ENCODE assay signal across 8 cellular contexts in genomic region chr2:27753744-27754588, GRCh38. TPM values are rescaled to one million over a fixed set of nuclear protein-coding genes. Genes with fewer than 3 reads are reported as not detected.
DNase-seq lines count a peak whose midpoint lies in the region; ATAC-seq and TF ChIP-seq lines count a peak whose summit lies in the region.

No MANE protein-coding gene starts in this region.

- CTCF ChIA-PET in SK-N-SH (lab: Yijun Ruan, JAX): interaction anchor here (0.6 to 4.5 kb wide), 72 partner anchors 8 to 840 kb away, joined by 3 to 53 read pairs (median 4); partner anchors contain the start of genes FOSL2 and MRPL33
- CTCF ChIA-PET in activated naive CD4-positive, alpha-beta T cell treated with anti-CD3 and anti-CD28 coated beads, Interleukin-2, amount 10 ng/mL, durations not matched to agents 7 days and 5 days (lab: Charles Lee): interaction anchor here (0.7 to 2.5 kb wide), 21 partner anchors 11 to 711 kb away, joined by 3 to 24 read pairs (median 4); partner anchors contain the start of gene FOSL2

- WGBS in SK-N-SH (ENCODE audit: low lambda C conversion rate): 19% methylated on average over 6 of the region's 6 CpGs

- no peak overlapping the region for H3K27ac ChIP-seq in SK-N-SH (ENCODE audit: low read depth in 2 of 2, low read length in 1 of 2)

- H3K4me3 ChIP-seq in LNCaP clone FGC (ENCODE audit: low read depth, low read length) (no peak overlapping the region), SK-N-SH (ENCODE audit: low read depth in 2 of 2, low read length in 1 of 2) (peak overlapping the region in 1 of 2 experiments; percentile 13; a peak in 1 of 4 replicates), retinal pigment epithelial cell (ENCODE audit: low read length) (no peak overlapping the region)

- no peaks in the 10 kb centered on the region for H3K9me2 ChIP-seq in SK-N-SH

- TF ChIP-seq RAD21 in SK-N-SH (IDR thresholded peaks at IDR 0.05; ENCODE audit: low read length): peak; percentile 100

- peaks cover 4% of the 10 kb centered on the region for H3K4me1 Mint-ChIP-seq in activated naive CD4-positive, alpha-beta T cell treated with anti-CD3 and anti-CD28 coated beads, Interleukin-2, amount 10 ng/mL, durations not matched to agents 7 days and 5 days

- H3K36me3 Mint-ChIP-seq in activated naive CD4-positive, alpha-beta T cell treated with anti-CD3 and anti-CD28 coated beads, Interleukin-2, amount 10 ng/mL, durations not matched to agents 7 days and 5 days: no peaks in the 10 kb centered on the region

- ATAC-seq in GM18511 (IDR thresholded peaks at IDR 0.05; ENCODE audit: unreplicated experiment) (no peak), GM19023 (IDR thresholded peaks at IDR 0.05; ENCODE audit: unreplicated experiment) (no peak)

- no peak overlapping the region for H3K9ac ChIP-seq in SK-N-SH

- H3F3A ChIP-seq in SK-N-SH (replicated peaks; ENCODE audit: insufficient read depth): no peaks in the 10 kb centered on the region

- DNase-seq in EL (peak; percentile 81), LNCaP clone FGC (ENCODE audit: low read depth) (no peak), SK-N-SH (peak; percentile 83), cardiac septum (ENCODE audit: low spot score) (peak; percentile 92), retinal pigment epithelial cell (ENCODE audit: low read depth) (no peak)
- DNase-seq in activated naive CD4-positive, alpha-beta T cell treated with anti-CD3 and anti-CD28 coated beads, Interleukin-2, amount 10 ng/mL, durations not matched to agents 7 days and 5 days: peak; percentile 87

- TF ChIP-seq CTCF in LNCaP clone FGC (IDR thresholded peaks at IDR 0.05; ENCODE audit: control insufficient read depth, extremely low read depth, insufficient read depth): peak; percentile 95
- TF ChIP-seq CTCF in SK-N-SH (IDR thresholded peaks at IDR 0.05): peak; percentile 98
- peak; percentile 95 for TF ChIP-seq CTCF in retinal pigment epithelial cell (conservative IDR thresholded peaks at IDR 0.05; ENCODE audit: low read depth, low read length)

- no peak overlapping the region for H2AFZ ChIP-seq in SK-N-SH (ENCODE audit: low read depth)

- no peaks in the 10 kb centered on the region for H3K27me3 ChIP-seq in SK-N-SH (ENCODE audit: insufficient read depth)

- no peak overlapping the region for H3K27ac Mint-ChIP-seq in activated naive CD4-positive, alpha-beta T cell treated with anti-CD3 and anti-CD28 coated beads, Interleukin-2, amount 10 ng/mL, durations not matched to agents 7 days and 5 days

- H3K4me1 ChIP-seq in SK-N-SH (ENCODE audit: control insufficient read depth in 1 of 2, insufficient read depth in 2 of 2, low read depth in 1 of 2, low read length in 1 of 2): no peaks in the 10 kb centered on the region

- H3K9me3 Mint-ChIP-seq in activated naive CD4-positive, alpha-beta T cell treated with anti-CD3 and anti-CD28 coated beads, Interleukin-2, amount 10 ng/mL, durations not matched to agents 7 days and 5 days: peaks cover 7% of the 10 kb centered on the region

- no peak overlapping the region for H3K4me3 Mint-ChIP-seq in activated naive CD4-positive, alpha-beta T cell treated with anti-CD3 and anti-CD28 coated beads, Interleukin-2, amount 10 ng/mL, durations not matched to agents 7 days and 5 days

- intact Hi-C loops in cardiac septum (cut with DNase I): loop anchor here (2.0 kb wide), 1 partner anchor 699 kb away; no protein-coding TSS in a partner anchor

- H3K27me3 Mint-ChIP-seq in activated naive CD4-positive, alpha-beta T cell treated with anti-CD3 and anti-CD28 coated beads, Interleukin-2, amount 10 ng/mL, durations not matched to agents 7 days and 5 days: peaks cover 48% of the 10 kb centered on the region

- no peaks in the 10 kb centered on the region for H3K9me3 ChIP-seq in SK-N-SH

- H3K4me2 ChIP-seq in SK-N-SH: no peak overlapping the region

- no peaks in the 10 kb centered on the region for H4K20me1 ChIP-seq in SK-N-SH (ENCODE audit: insufficient read depth)

- no peaks in the 10 kb centered on the region for H3K79me2 ChIP-seq in SK-N-SH (ENCODE audit: insufficient read depth)

- peaks cover 0 to 3% of the 10 kb centered on the region in 2 experiments for H3K36me3 ChIP-seq in SK-N-SH (replicated peaks in 1 of 2; ENCODE audit: control insufficient read depth in 1 of 2, insufficient read depth in 2 of 2, low read length in 1 of 2)

- POLR2A ChIA-PET in SK-N-SH (lab: Yijun Ruan, JAX): no interaction called here

- no peak for TF ChIP-seq EP300 in SK-N-SH (IDR thresholded peaks at IDR 0.05; ENCODE audit: borderline replicate concordance in 1 of 2, low read depth in 1 of 2, low read length in 1 of 2)

TF ChIP-seq in SK-N-SH, 30 proteins besides CTCF, POLR2A, EP300 and RAD21 (continues in another document):
- TF ChIP-seq NRF1 (IDR thresholded peaks at IDR 0.05; ENCODE audit: low read depth, low read length): no peak
- peak; percentile 73 for TF ChIP-seq SIN3A (IDR thresholded peaks at IDR 0.05; ENCODE audit: borderline replicate concordance, low read depth, low read length)
- no peak for TF ChIP-seq FOSL2 (IDR thresholded peaks at IDR 0.05; ENCODE audit: borderline replicate concordance, low read depth)
- peak; percentile 39 for TF ChIP-seq CHD2 (IDR thresholded peaks at IDR 0.05; ENCODE audit: low read length, partially characterized antibody)
- TF ChIP-seq TEAD4 (IDR thresholded peaks at IDR 0.05; ENCODE audit: borderline replicate concordance, insufficient read depth): no peak
- TF ChIP-seq RCOR1 (IDR thresholded peaks at IDR 0.05; ENCODE audit: low read length): 0 out of 2 replicates have a peak, but pooled peaks have one; percentile 20
- TF ChIP-seq GABPA (IDR thresholded peaks at IDR 0.05; ENCODE audit: low read depth): no peak
- TF ChIP-seq NFIC (IDR thresholded peaks at IDR 0.05; ENCODE audit: borderline replicate concordance): no peak
- no peak for TF ChIP-seq FOXM1 (IDR thresholded peaks at IDR 0.05; ENCODE audit: low read depth)
- no peak for TF ChIP-seq USF1 (IDR thresholded peaks at IDR 0.05; ENCODE audit: borderline replicate concordance, low read depth)
- TF ChIP-seq PBX3 (IDR thresholded peaks at IDR 0.05): no peak
- TF ChIP-seq POLR2AphosphoS5 (IDR thresholded peaks at IDR 0.05; ENCODE audit: low read depth, low read length): no peak
- TF ChIP-seq ELF1 (IDR thresholded peaks at IDR 0.05): no peak
- no peak for TF ChIP-seq RXRA (IDR thresholded peaks at IDR 0.05; ENCODE audit: borderline replicate concordance, low read depth)
- TF ChIP-seq MEF2A (IDR thresholded peaks at IDR 0.05; ENCODE audit: borderline replicate concordance, low read depth): no peak
- no peak for TF ChIP-seq YY1 (IDR thresholded peaks at IDR 0.05; ENCODE audit: low read depth)
- TF ChIP-seq MAX (IDR thresholded peaks at IDR 0.05; ENCODE audit: low read depth): no peak
- no peak for TF ChIP-seq RFX5 (IDR thresholded peaks at IDR 0.05; ENCODE audit: low read length)
- TF ChIP-seq JUND (IDR thresholded peaks at IDR 0.05): no peak
- TF ChIP-seq IRF3 (IDR thresholded peaks at IDR 0.05; ENCODE audit: low read depth, low read length): no peak
- no peak for TF ChIP-seq GATA2 (CRISPR knock-in tag; IDR thresholded peaks at IDR 0.05)

RNA-seq across cellular contexts. Expression of gene MRPL33, which starts 17.6 kb away (rescaled TPM):
- polyA plus RNA-seq in SK-N-SH (2012; rRNA removed): 132 and 153 TPM in 2 replicates
- 243 and 426 TPM in 2 replicates for polyA plus RNA-seq in SK-N-SH (2012; cell fraction: cytosol; rRNA removed)
- polyA plus RNA-seq in SK-N-SH (2012; cell fraction: nucleus; rRNA removed): 22.4 and 51.9 TPM in 2 replicates
- 258 TPM for total RNA-seq in cardiac septum

Comparison
In these comparisons a context has a peak if more than half of its experiments do, and no peak if none do; other contexts are left out.
1. DNase-seq: peak in EL (single experiment), SK-N-SH (single experiment), activated naive CD4-positive, alpha-beta T cell treated with anti-CD3 and anti-CD28 coated beads, Interleukin-2, amount 10 ng/mL, durations not matched to agents 7 days and 5 days (single experiment) and cardiac septum (single experiment); none in LNCaP clone FGC (single experiment) and retinal pigment epithelial cell (single experiment).
2. Peak in every context shown above with its lines, with median percentiles within 50 percentile points of each other: CTCF ChIP-seq.